Comparison of ENCODE assay signal across 26 cellular contexts in genomic region chr2:2890901-2891300, GRCh38.
"Had no signal": no experiment of that assay in that cellular context is flagged by ENCODE, and none has a peak within 500 bp of the region (broad histone marks: within the 10 kb centered on the region; RNA-seq: fewer than 3 reads in every experiment).

No MANE protein-coding gene starts in this region.

- H3K4me3 ChIP-seq: colonic mucosa, lung, mucosa of descending colon, right lobe of liver, thoracic aorta, tibial nerve, upper lobe of left lung had no signal

- FAIRE-seq: frontal cortex, kidney, small intestine, urothelium cell line had no signal

- H3K9me3 Mint-ChIP-seq: effector memory CD8-positive, alpha-beta T cell; memory B cell; mesothelial cell of epicardium; naive B cell; natural killer cell treated with Interleukin-12 subunit alpha and Interleukin-12 subunit beta and Interleukin-15 and Interleukin-18, amount 100 ng/mL, for 72 hours; neural crest cell had no signal

- H3K27ac Mint-ChIP-seq: effector memory CD8-positive, alpha-beta T cell; memory B cell; mesothelial cell of epicardium; natural killer cell treated with Interleukin-12 subunit alpha and Interleukin-12 subunit beta and Interleukin-15 and Interleukin-18, amount 100 ng/mL, for 72 hours; progenitor cell of endocrine pancreas had no signal

- H3K27me3 ChIP-seq: colonic mucosa, neutrophil, right lobe of liver, tibial nerve, upper lobe of left lung had no signal

- H3K4me3 Mint-ChIP-seq: effector memory CD8-positive, alpha-beta T cell; memory B cell; mesothelial cell of epicardium; naive B cell; natural killer cell treated with Interleukin-12 subunit alpha and Interleukin-12 subunit beta and Interleukin-15 and Interleukin-18, amount 100 ng/mL, for 72 hours; neural crest cell had no signal

- H3K4me1 ChIP-seq: colonic mucosa, parathyroid adenoma, right lobe of liver, tibial nerve, upper lobe of left lung had no signal

- H3K9ac ChIP-seq: parathyroid adenoma had no signal

- H3K27ac ChIP-seq: colonic mucosa, neutrophil, parathyroid adenoma, right lobe of liver, thoracic aorta, tibial nerve, upper lobe of left lung had no signal

- H3K79me2 ChIP-seq: parathyroid adenoma had no signal

- H2AFZ ChIP-seq: parathyroid adenoma had no signal

- DNase-seq: colonic mucosa; dermis blood vessel endothelial cell; effector memory CD8-positive, alpha-beta T cell; kidney; mucosa of descending colon; naive B cell; small intestine; stimulated activated CD4-positive, alpha-beta T cell treated with anti-CD3 and anti-CD28 coated beads, Interleukin-15, amount 100 ng/mL, for 24 hours; stimulated activated CD4-positive, alpha-beta T cell treated with anti-CD3 and anti-CD28 coated beads, Interleukin-4, amount 100 ng/mL, for 1 hour; stimulated activated CD8-positive, alpha-beta memory T cell treated with anti-CD3 and anti-CD28 coated beads, Interleukin-4, amount 100 ng/mL, for 48 hours; stimulated activated naive CD4-positive, alpha-beta T cell treated with Interleukin-2 at 50 U/mL for 16 hours; upper lobe of left lung had no signal

- H3K36me3 Mint-ChIP-seq: mesothelial cell of epicardium; naive B cell; natural killer cell treated with Interleukin-12 subunit alpha and Interleukin-12 subunit beta and Interleukin-15 and Interleukin-18, amount 100 ng/mL, for 72 hours had no signal

- H3K4me1 Mint-ChIP-seq: memory B cell, naive B cell, neural crest cell had no signal

- H3K9me3 ChIP-seq: colonic mucosa, mucosa of descending colon, neutrophil, right lobe of liver, thoracic aorta, tibial nerve, upper lobe of left lung had no signal

- ATAC-seq: effector memory CD8-positive, alpha-beta T cell; left lobe of liver; mucosa of descending colon had no signal

- H3K36me3 ChIP-seq: colonic mucosa, neutrophil, right lobe of liver, thoracic aorta, tibial nerve, upper lobe of left lung had no signal
